Comparison of ENCODE assay signal across 11 cellular contexts in the genomic region with DNA sequence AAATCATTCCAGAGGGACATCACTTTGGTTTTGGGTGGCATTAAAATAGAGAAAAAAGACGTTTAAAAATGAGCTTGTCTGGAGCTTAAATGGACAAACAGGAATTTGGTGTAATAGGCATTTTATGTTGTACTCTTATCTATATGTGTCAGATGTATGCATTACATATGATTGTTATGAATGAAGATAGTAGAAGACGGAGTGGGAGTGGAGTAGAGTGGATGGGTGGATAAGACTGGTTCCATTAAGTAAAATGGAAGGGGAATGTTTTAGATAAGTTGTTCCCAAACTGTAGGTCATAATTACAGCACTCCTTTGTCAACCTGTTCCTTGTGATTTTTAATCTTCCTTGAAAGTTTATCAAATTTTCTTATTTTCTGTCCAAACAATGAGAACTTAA. TPM values are rescaled to one million over a fixed set of nuclear protein-coding genes. Genes with fewer than 3 reads are reported as not detected.
A peak's percentile ranks its signal among the peaks of the same experiment; 100 is the strongest.
DNase-seq lines count a peak whose midpoint lies in the region; ATAC-seq and TF ChIP-seq lines count a peak whose summit lies in the region.
"Had no signal": no experiment of that assay in that cellular context is flagged by ENCODE, and none has a peak within 500 bp of the region (broad histone marks: within the 10 kb centered on the region; RNA-seq: fewer than 3 reads in every experiment).

No MANE protein-coding gene starts in this region.

- H3K4me2 ChIP-seq in GM23248 (ENCODE audit: unreplicated experiment) (peak overlapping the region; percentile 82), OCI-LY7 (ENCODE audit: low read length) (peak overlapping the region; percentile 82)

- H3K27ac ChIP-seq in GM23248 (peak overlapping the region; percentile 98), OCI-LY7 (ENCODE audit: low read depth, low read length, poor library complexity, severe bottlenecking) (no peak overlapping the region), sigmoid colon (peak overlapping the region in 3 of 4 donors; percentile 97 to 99 (median 98)), RWPE1 (no peak overlapping the region)
- H3K27ac ChIP-seq: cardiac muscle cell had no signal

- H4K20me1 ChIP-seq in GM23248 (ENCODE audit: insufficient read depth): no peaks in the 10 kb centered on the region
- no peaks in the 10 kb centered on the region for H4K20me1 ChIP-seq in OCI-LY7 (ENCODE audit: insufficient read depth, low read length)

- TF ChIP-seq POLR2A in sigmoid colon (IDR thresholded peaks at IDR 0.05): no peak

- peaks cover 16% of the 10 kb centered on the region for H3K4me1 ChIP-seq in GM23248 (ENCODE audit: insufficient read depth)
- H3K4me1 ChIP-seq in OCI-LY7 (ENCODE audit: insufficient read depth, low read length, poor library complexity, severe bottlenecking): peaks cover 15% of the 10 kb centered on the region
- peaks cover 5% of the 10 kb centered on the region for H3K4me1 ChIP-seq in endocrine pancreas (ENCODE audit: control insufficient read depth, insufficient read depth, low read length)
- H3K4me1 ChIP-seq in sigmoid colon: peaks cover 0 to 15% (median 10%) of the 10 kb centered on the region in 4 donors

- intact Hi-C loops in OCI-LY7 (cut with micrococcal nuclease; ENCODE audit: unreplicated experiment): loop anchor here (10.0 kb wide), 1 partner anchor 477 kb away; a partner anchor contains a TSS
- intact Hi-C loops in sigmoid colon (cut with DNase I): loop anchor here (5.0 kb wide), 1 partner anchor 75 kb away; no protein-coding TSS in a partner anchor

- H3K79me2 ChIP-seq in GM23248 (ENCODE audit: insufficient read depth): peaks cover 56% of the 10 kb centered on the region
- peaks cover 37% of the 10 kb centered on the region; the same call in 1 of the 2 replicates for H3K79me2 ChIP-seq in OCI-LY7 (ENCODE audit: insufficient read depth, low read depth, low read length)

- CTCF ChIA-PET in OCI-LY7 (lab: Charles Lee; ENCODE audit: unreplicated experiment): no interaction called here
- CTCF ChIA-PET in RWPE1 (lab: Yijun Ruan, JAX): interaction anchor here (0.6 to 1.0 kb wide), 2 partner anchors 371 to 458 kb away, joined by 5 read pairs; no protein-coding TSS in a partner anchor

- H3K4me3 ChIP-seq in GM23248: peak overlapping the region; percentile 81; the same call in 1 of the 2 replicates
- H3K4me3 ChIP-seq in OCI-LY7 (ENCODE audit: low read depth, low read length, poor library complexity, severe bottlenecking): no peak overlapping the region
- peak overlapping the region; percentile 84 for H3K4me3 ChIP-seq in endocrine pancreas (ENCODE audit: control insufficient read depth, insufficient read depth, low read length)
- no peak overlapping the region for H3K4me3 ChIP-seq in sigmoid colon

- no peaks in the 10 kb centered on the region for H3K9me2 ChIP-seq in GM23248 (ENCODE audit: insufficient read depth)
- no peaks in the 10 kb centered on the region for H3K9me2 ChIP-seq in OCI-LY7 (ENCODE audit: insufficient read depth, low read length)

- H3K9me3 ChIP-seq in GM23248 (ENCODE audit: low read depth): no peaks in the 10 kb centered on the region
- H3K9me3 ChIP-seq in OCI-LY7 (ENCODE audit: low read length): no peaks in the 10 kb centered on the region
- no peaks in the 10 kb centered on the region for H3K9me3 ChIP-seq in endocrine pancreas (ENCODE audit: control insufficient read depth, low read length)
- no peaks in the 10 kb centered on the region for H3K9me3 ChIP-seq in sigmoid colon
- H3K9me3 ChIP-seq: MG63, right atrium auricular region, testis had no signal

- in situ Hi-C loops in GM23248 (cut with MboI): no loop called here

- no peak for DNase-seq in GM23248
- DNase-seq in OCI-LY7 (ENCODE audit: low spot score): no peak
- DNase-seq in sigmoid colon: no peak
- DNase-seq in RWPE1 (ENCODE audit: low spot score): no peak
- DNase-seq in NCI-H2107 treated with DMSO at 0.1 percent for 48 hours (lab: John Stamatoyannopoulos, UW; ENCODE audit: unreplicated experiment): no peak
- DNase-seq: MG63 had no signal

- H3F3A ChIP-seq in GM23248 (ENCODE audit: insufficient read depth): peaks cover 14% of the 10 kb centered on the region

- H2AFZ ChIP-seq in GM23248 (no peak overlapping the region), OCI-LY7 (ENCODE audit: low read length) (no peak overlapping the region)

- no peak overlapping the region for H3K9ac ChIP-seq in GM23248
- H3K9ac ChIP-seq in endocrine pancreas (ENCODE audit: control insufficient read depth, insufficient read depth, low read length): no peak overlapping the region

- POLR2A ChIA-PET in OCI-LY7 (lab: Charles Lee): interaction anchor here (0.6 to 0.7 kb wide), 2 partner anchors 285 to 298 kb away, joined by 3 read pairs; no protein-coding TSS in a partner anchor
- POLR2A ChIA-PET in RWPE1 (lab: Yijun Ruan, JAX; ENCODE audit: low non-redundant PET): no interaction called here

- no peak for TF ChIP-seq EP300 in sigmoid colon (IDR thresholded peaks at IDR 0.05)

- no peak for ATAC-seq in GM19397 (IDR thresholded peaks at IDR 0.05; ENCODE audit: unreplicated experiment)

- BruUV-seq in OCI-LY7 (replicated peaks; lab: Mats Ljungman, UMichigan): no TSS peak

- H3K36me3 ChIP-seq in GM23248 (ENCODE audit: low read depth) (no peaks in the 10 kb centered on the region), OCI-LY7 (ENCODE audit: insufficient read depth, low read length) (peaks cover 4% of the 10 kb centered on the region; the same call in 1 of the 2 replicates), endocrine pancreas (ENCODE audit: control insufficient read depth, insufficient read depth, low read length) (no peaks in the 10 kb centered on the region), sigmoid colon (no peaks in the 10 kb centered on the region)
- H3K36me3 ChIP-seq: cardiac muscle cell, MG63, right atrium auricular region had no signal

- WGBS in GM23248 (ENCODE audit: low coverage in 1 of 2, low lambda C conversion rate in 2 of 2, missing lambda C conversion rate in 2 of 2), 2 experiments: 52 to 56% methylated on average over 2 of the region's 2 CpGs
- WGBS in sigmoid colon, 2 donors: 49 to 64% methylated on average over 2 of the region's 2 CpGs

- TF ChIP-seq CTCF in OCI-LY7 (conservative IDR thresholded peaks at IDR 0.05; ENCODE audit: low read length): no peak
- no peak for TF ChIP-seq CTCF in sigmoid colon (IDR thresholded peaks at IDR 0.05)
- TF ChIP-seq CTCF in RWPE1 (conservative IDR thresholded peaks at IDR 0.05; ENCODE audit: low read depth): no peak

- H3K27me3 ChIP-seq in GM23248 (replicated peaks; ENCODE audit: insufficient read depth): no peaks in the 10 kb centered on the region
- H3K27me3 ChIP-seq in endocrine pancreas (ENCODE audit: control insufficient read depth, insufficient read depth, low read length): no peaks in the 10 kb centered on the region
- no peaks in the 10 kb centered on the region for H3K27me3 ChIP-seq in sigmoid colon
- H3K27me3 ChIP-seq: cardiac muscle cell, MG63, right atrium auricular region, testis had no signal

RNA-seq across cellular contexts. Expression of a gene that starts 1.9 kb away (rescaled TPM):
- 15.3 and 17.2 TPM in 2 replicates for total RNA-seq in GM23248 (2014; rRNA removed; shearing (Covaris generic))
- polyA plus RNA-seq in GM23248 (2016; fragmentation: Nextera tagmentation; extraction: Ambion mirVana): 31.0 and 31.5 TPM in 2 replicates
- total RNA-seq in OCI-LY7 (2014; rRNA removed; shearing (Covaris generic)): 15.8 and 17.7 TPM in 2 replicates
- total RNA-seq in OCI-LY7 (2022): 23.8 and 26.2 TPM in 2 replicates
- total RNA-seq in sigmoid colon: 10 to 100 TPM; 42.9 to 85.7 (median 61.7) TPM
- polyA plus RNA-seq in sigmoid colon: 10 to 100 TPM; 12.4 to 16.0 (median 15.6) TPM

Comparison
In these comparisons a context has a peak if more than half of its experiments do, and no peak if none do; other contexts are left out.
1. H3K27ac ChIP-seq: peak in GM23248 (single experiment) and sigmoid colon (3 of 4); none in OCI-LY7 (single experiment) and RWPE1 (single experiment).
2. H3K4me3 ChIP-seq: peak in GM23248 (single experiment) and endocrine pancreas (single experiment); none in OCI-LY7 (single experiment) and sigmoid colon (0 of 4).